ENCODE assay signal across 22 cellular contexts in the genomic region with DNA sequence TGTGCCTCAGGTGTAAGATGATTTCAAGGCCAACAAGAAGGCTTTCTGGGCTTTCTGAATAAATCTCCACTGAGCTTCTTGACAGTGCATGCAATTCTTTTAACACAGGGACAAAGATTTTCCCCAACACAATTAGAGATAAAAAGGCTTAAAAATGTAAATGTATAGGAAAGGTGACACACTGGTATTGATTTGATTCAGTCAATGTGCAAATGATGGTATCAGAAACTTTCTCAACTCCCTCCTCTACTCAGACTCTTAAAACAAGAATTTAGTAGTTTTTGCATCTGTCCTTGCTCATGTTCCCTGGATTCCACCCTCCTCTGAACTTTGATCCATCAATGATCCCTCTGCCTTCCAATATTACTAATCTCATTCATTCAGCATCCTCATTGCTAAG.
A peak's percentile ranks its signal among the peaks of the same experiment; 100 is the strongest.
DNase-seq lines count a peak whose midpoint lies in the region; ATAC-seq lines count a peak whose summit lies in the region.
"Had no signal": no experiment of that assay in that cellular context is flagged by ENCODE, and none has a peak within 500 bp of the region (broad histone marks: within the 10 kb centered on the region; RNA-seq: fewer than 3 reads in every experiment).

No MANE protein-coding gene starts in this region.

- H3K4me1 Mint-ChIP-seq in activated T-cell treated with anti-CD3 and anti-CD28 coated beads, Interleukin-2, amount 50 U/mL, for 72 hours (ENCODE audit: low read depth): peaks cover 4% of the 10 kb centered on the region
- peaks cover 5% of the 10 kb centered on the region for H3K4me1 Mint-ChIP-seq in stimulated activated effector memory CD8-positive, alpha-beta T cell treated with anti-CD3 and anti-CD28 coated beads, Interleukin-12 subunit alpha, Interleukin-12 subunit beta, amount 100 ng/mL, for 72 hours

- H3K27ac ChIP-seq in Karpas-422 (ENCODE audit: low read length): no peak overlapping the region
- H3K27ac ChIP-seq: 22Rv1, BLaER1 had no signal

- peaks cover 1 to 2% of the 10 kb centered on the region in 2 donors for H3K36me3 Mint-ChIP-seq in activated T-cell treated with anti-CD3 and anti-CD28 coated beads, Interleukin-2, amount 50 U/mL, for 72 hours (ENCODE audit: insufficient read depth in 2 of 2)
- H3K36me3 Mint-ChIP-seq in stimulated activated effector memory CD8-positive, alpha-beta T cell treated with anti-CD3 and anti-CD28 coated beads, Interleukin-12 subunit alpha, Interleukin-12 subunit beta, amount 100 ng/mL, for 72 hours: no peaks in the 10 kb centered on the region

- H3K36me3 ChIP-seq in Karpas-422 (ENCODE audit: insufficient read depth, low read length): no peaks in the 10 kb centered on the region
- H3K36me3 ChIP-seq: BLaER1 had no signal

- H3K4me2 ChIP-seq in Karpas-422 (ENCODE audit: low read depth, low read length, poor library complexity, severe bottlenecking): no peak overlapping the region
- H3K4me2 ChIP-seq: BLaER1, GM23338 had no signal

- no peak overlapping the region for H2AFZ ChIP-seq in Karpas-422 (ENCODE audit: low read length)
- H2AFZ ChIP-seq: GM23338 had no signal

- peak; percentile 38 to 49 for ATAC-seq in activated CD4-positive, CD25-positive, alpha-beta regulatory T cell treated with anti-CD3 and anti-CD28 coated beads, Interleukin-2, amount 50 U/mL, for 24 hours
- ATAC-seq in activated T-cell treated with anti-CD3 and anti-CD28 coated beads, Interleukin-2, amount 50 U/mL, for 72 hours (replicated peaks in 1 of 2): peak; percentile 45 to 62
- ATAC-seq in stimulated activated effector memory CD8-positive, alpha-beta T cell treated with anti-CD3 and anti-CD28 coated beads, Interleukin-12 subunit alpha, Interleukin-12 subunit beta, amount 100 ng/mL, for 72 hours: peak; percentile 44
- ATAC-seq in GM18909 (IDR thresholded peaks at IDR 0.05; ENCODE audit: poor library complexity, unreplicated experiment): no peak
- ATAC-seq: GM12878, GM23338, HCT116 had no signal

- H3K9me3 Mint-ChIP-seq in activated T-cell treated with anti-CD3 and anti-CD28 coated beads, Interleukin-2, amount 50 U/mL, for 72 hours: peaks cover 2 to 4% of the 10 kb centered on the region in 2 donors
- H3K9me3 Mint-ChIP-seq in stimulated activated effector memory CD8-positive, alpha-beta T cell treated with anti-CD3 and anti-CD28 coated beads, Interleukin-12 subunit alpha, Interleukin-12 subunit beta, amount 100 ng/mL, for 72 hours: no peaks in the 10 kb centered on the region
- H3K9me3 Mint-ChIP-seq: CD4-positive, alpha-beta T cell; CD8-positive, alpha-beta memory T cell; GM23338; H9 had no signal

- H3K79me2 ChIP-seq in Karpas-422 (ENCODE audit: low read length): no peaks in the 10 kb centered on the region

- H3K4me1 ChIP-seq in Karpas-422 (ENCODE audit: low read length): peaks cover 13% of the 10 kb centered on the region

- no peaks in the 10 kb centered on the region for H3K27me3 ChIP-seq in Karpas-422 (ENCODE audit: low read length)
- H3K27me3 ChIP-seq: BLaER1 had no signal

- no peak overlapping the region for H3K9ac ChIP-seq in Karpas-422 (ENCODE audit: low read length)
- H3K9ac ChIP-seq: BLaER1 had no signal

- no peaks in the 10 kb centered on the region for H4K20me1 ChIP-seq in Karpas-422 (ENCODE audit: insufficient read depth, low read depth, low read length)
- H4K20me1 ChIP-seq: BLaER1 had no signal

- no peaks in the 10 kb centered on the region for H3K27me3 Mint-ChIP-seq in activated T-cell treated with anti-CD3 and anti-CD28 coated beads, Interleukin-2, amount 50 U/mL, for 72 hours (ENCODE audit: low read depth)
- H3K27me3 Mint-ChIP-seq: CD4-positive, alpha-beta T cell had no signal

- no peak overlapping the region for H3K4me3 ChIP-seq in Karpas-422 (ENCODE audit: low read length)
- H3K4me3 ChIP-seq: BLaER1, GM12878, GM23338 had no signal

- H3K9me2 ChIP-seq in Karpas-422 (replicated peaks; ENCODE audit: insufficient read depth, low read length): no peaks in the 10 kb centered on the region; the same call in 1 of the 2 replicates

- H3K4me3 Mint-ChIP-seq in activated T-cell treated with anti-CD3 and anti-CD28 coated beads, Interleukin-2, amount 50 U/mL, for 72 hours: no peak overlapping the region
- H3K4me3 Mint-ChIP-seq in stimulated activated effector memory CD8-positive, alpha-beta T cell treated with anti-CD3 and anti-CD28 coated beads, Interleukin-12 subunit alpha, Interleukin-12 subunit beta, amount 100 ng/mL, for 72 hours: no peak overlapping the region
- H3K4me3 Mint-ChIP-seq: B cell; CD14-positive monocyte; CD4-positive, alpha-beta T cell; CD8-positive, alpha-beta memory T cell; GM23338; H9 had no signal

- DNase-seq in activated CD4-positive, CD25-positive, alpha-beta regulatory T cell treated with anti-CD3 and anti-CD28 coated beads, Interleukin-2, amount 50 U/mL, for 72 hours: no peak
- DNase-seq in activated T-cell treated with anti-CD3 and anti-CD28 coated beads, Interleukin-2, amount 50 U/mL, for 72 hours: no peak
- DNase-seq in activated T-cell treated with anti-CD3 and anti-CD28 coated beads for 4 hours (no peak), Karpas-422 (peak; percentile 24), NCI-H1417 treated with DMSO at 0.1 percent for 48 hours (lab: John Stamatoyannopoulos, UW) (no peak)
- DNase-seq in stimulated activated effector memory CD8-positive, alpha-beta T cell treated with anti-CD3 and anti-CD28 coated beads, Interleukin-12 subunit alpha, Interleukin-12 subunit beta, amount 100 ng/mL, for 72 hours (ENCODE audit: low spot score in 2 of 2): no peak
- DNase-seq: CD4-positive, alpha-beta T cell; CD8-positive, alpha-beta memory T cell; DMS 273 treated with DMSO at 0.1 percent for 48 hours; DMS79; EL; GDM1; H9 had no signal

- no peak overlapping the region for H3K27ac Mint-ChIP-seq in activated T-cell treated with anti-CD3 and anti-CD28 coated beads, Interleukin-2, amount 50 U/mL, for 72 hours
- H3K27ac Mint-ChIP-seq in stimulated activated effector memory CD8-positive, alpha-beta T cell treated with anti-CD3 and anti-CD28 coated beads, Interleukin-12 subunit alpha, Interleukin-12 subunit beta, amount 100 ng/mL, for 72 hours: no peak overlapping the region
- H3K27ac Mint-ChIP-seq: B cell; CD14-positive monocyte; CD4-positive, alpha-beta T cell; CD8-positive, alpha-beta memory T cell; GM23338; H9 had no signal

- H3K9me3 ChIP-seq in Karpas-422 (ENCODE audit: low read length): no peaks in the 10 kb centered on the region
- H3K9me3 ChIP-seq: BLaER1 had no signal
